ENCODE assay signal across 25 cellular contexts in the genomic region with DNA sequence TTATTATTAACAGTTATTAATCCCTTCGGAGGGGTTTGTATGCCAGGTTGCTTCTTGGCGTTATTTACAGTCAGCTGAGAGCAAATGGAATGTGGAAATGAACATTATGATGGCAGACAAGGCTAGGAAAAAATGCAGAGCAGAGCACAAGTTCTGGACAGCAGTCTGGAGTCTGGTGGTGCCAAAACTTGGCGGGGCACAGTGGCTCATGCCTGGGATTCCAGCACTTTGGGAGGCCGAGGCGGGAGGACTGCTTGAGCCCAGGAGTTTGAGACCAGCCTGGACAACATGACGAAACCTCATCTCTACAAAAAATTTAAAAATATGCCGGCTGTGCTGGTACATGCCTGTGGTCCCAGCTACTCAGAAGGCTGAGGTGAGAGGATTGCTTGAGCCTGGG.
"Had no signal": no experiment of that assay in that cellular context is flagged by ENCODE, and none has a peak within 500 bp of the region (broad histone marks: within the 10 kb centered on the region; RNA-seq: fewer than 3 reads in every experiment).

No MANE protein-coding gene starts in this region.

- H3K27ac ChIP-seq: hepatocyte, pancreas, right lobe of liver, testis, thyroid gland, upper lobe of right lung had no signal

- H2AFZ ChIP-seq: hepatocyte had no signal

- H3K4me1 ChIP-seq: pancreas, right lobe of liver, testis had no signal

- H3K36me3 ChIP-seq: heart right ventricle, left ventricle myocardium inferior, pancreas, right atrium auricular region, right lobe of liver, stomach, thyroid gland, transverse colon, upper lobe of right lung had no signal

- H3K4me3 ChIP-seq: heart right ventricle, hepatocyte, left ventricle myocardium inferior, lung, mucosa of descending colon, pancreas, right atrium auricular region, right lobe of liver, smooth muscle cell, stomach, testis, thyroid gland, transverse colon, upper lobe of right lung had no signal

- DNase-seq: heart right ventricle; islet precursor cell; left ventricle myocardium inferior; midbrain; mucosa of descending colon; naive thymus-derived CD4-positive, alpha-beta T cell; pancreas; posterior cingulate gyrus; right lobe of liver; stimulated activated CD4-positive, alpha-beta T cell treated with anti-CD3 and anti-CD28 coated beads, Interleukin-1b, Interleukin-23, amount 100 ng/mL, for 48 hours; stimulated activated CD4-positive, alpha-beta T cell treated with anti-CD3 and anti-CD28 coated beads, Interleukin-2, amount 100 ng/mL, for 48 hours; stimulated activated CD4-positive, alpha-beta T cell treated with anti-CD3 and anti-CD28 coated beads, Interleukin-4, amount 100 ng/mL, for 4 hours; stimulated activated CD8-positive, alpha-beta memory T cell treated with anti-CD3 and anti-CD28 coated beads, Interleukin-4, amount 100 ng/mL, for 48 hours; stimulated activated naive CD4-positive, alpha-beta T cell treated with Interleukin-2 at 50 U/mL for 16 hours; stomach; testis; thyroid gland; transverse colon; upper lobe of right lung had no signal

- H3K4me2 ChIP-seq: hepatocyte, smooth muscle cell had no signal

- H3K27me3 ChIP-seq: heart right ventricle, hepatocyte, pancreas, right atrium auricular region, right lobe of liver, stomach, testis, thyroid gland, transverse colon, upper lobe of right lung had no signal

- ATAC-seq: heart right ventricle; naive thymus-derived CD4-positive, alpha-beta T cell; natural killer cell treated with Interleukin-12 subunit alpha and Interleukin-12 subunit beta and Interleukin-15 and Interleukin-18, amount 100 ng/mL, for 72 hours; pancreas; right lobe of liver; stimulated activated memory B cell treated with anti-CD40 and anti-IgM and Interleukin-4, amounts not matched to agents 10 μg/mL and 1 μg/mL and 100 μg/mL, for 72 hours; upper lobe of right lung had no signal

- H3K9me3 ChIP-seq: mucosa of descending colon, pancreas, right atrium auricular region, right lobe of liver, stomach, testis, thyroid gland, transverse colon, upper lobe of right lung had no signal
